Comparison of ENCODE assay signal across 11 cellular contexts in genomic region chr9:100350188-100350587, GRCh38. TPM values are rescaled to one million over a fixed set of nuclear protein-coding genes. Genes with fewer than 3 reads are reported as not detected.
A peak's percentile ranks its signal among the peaks of the same experiment; 100 is the strongest.
DNase-seq lines count a peak whose midpoint lies in the region; ATAC-seq, FAIRE-seq and TF ChIP-seq lines count a peak whose summit lies in the region.
"Had no signal": no experiment of that assay in that cellular context is flagged by ENCODE, and none has a peak within 500 bp of the region (broad histone marks: within the 10 kb centered on the region; RNA-seq: fewer than 3 reads in every experiment).

No MANE protein-coding gene starts in this region.

- peaks cover 48% of the 10 kb centered on the region for H3K4me1 Mint-ChIP-seq in stimulated activated naive CD8-positive, alpha-beta T cell treated with anti-CD3 and anti-CD28 coated beads, Interleukin-15, amount 100 ng/mL, for 72 hours

- H3K4me1 ChIP-seq in HepG2 (ENCODE audit: insufficient read depth, low read length), result peaks cover 51% of the 10 kb centered on the region
- H3K4me1 ChIP-seq in right lobe of liver, result peaks cover 0 to 10% (median 4%) of the 10 kb centered on the region in 4 donors
- H3K4me1 ChIP-seq in OCI-LY3 (ENCODE audit: low read length), result peaks cover 21% of the 10 kb centered on the region
- H3K4me1 ChIP-seq in ectodermal cell (ENCODE audit: control insufficient read depth, insufficient read depth, low read length), result peaks cover 11% of the 10 kb centered on the region

- FAIRE-seq in HepG2 (lab: Jason Lieb, UNC) (no peak), RCC 7860 (lab: Jason Lieb, UNC) (no peak), H54 (lab: Jason Lieb, UNC) (no peak)

- POLR2A ChIA-PET in HepG2 (lab: Yijun Ruan, JAX), result interaction anchor here (0.5 to 3.7 kb wide), 5 partner anchors 30 to 244 kb away, joined by 3 to 12 read pairs (median 3); partner anchors contain the start of gene MSANTD3

- H3K27me3 ChIP-seq in HepG2 (ENCODE audit: control insufficient read depth in 1 of 2, insufficient read depth in 2 of 2, low read length in 2 of 2) (no peaks in the 10 kb centered on the region; a peak in 1 of 5 replicates), right lobe of liver (no peaks in the 10 kb centered on the region), OCI-LY3 (ENCODE audit: low read depth, low read length) (no peaks in the 10 kb centered on the region), ectodermal cell (ENCODE audit: control insufficient read depth, insufficient read depth, low read length, poor library complexity, severe bottlenecking) (no peaks in the 10 kb centered on the region)
- H3K27me3 ChIP-seq: vagina had no signal

- H4K20me1 ChIP-seq in HepG2 (ENCODE audit: insufficient read depth, low read length) (peaks cover 40% of the 10 kb centered on the region), OCI-LY3 (ENCODE audit: insufficient read depth, low read length) (peaks cover 55% of the 10 kb centered on the region)

- H3K36me3 ChIP-seq in HepG2 (replicated peaks in 1 of 2; ENCODE audit: control insufficient read depth in 1 of 2, insufficient read depth in 2 of 2, low read length in 2 of 2) (peaks cover 4 to 24% of the 10 kb centered on the region in 2 experiments), right lobe of liver (peaks cover 0 to 7% (median under 1%) of the 10 kb centered on the region in 4 donors), OCI-LY3 (replicated peaks; ENCODE audit: low read depth, low read length) (peaks cover 20% of the 10 kb centered on the region), ectodermal cell (ENCODE audit: control insufficient read depth, insufficient read depth, low read length) (peaks cover 4% of the 10 kb centered on the region)
- H3K36me3 ChIP-seq: vagina had no signal

- peak overlapping the region; percentile 1 to 19 for H3K4me3 Mint-ChIP-seq in stimulated activated naive CD8-positive, alpha-beta T cell treated with anti-CD3 and anti-CD28 coated beads, Interleukin-15, amount 100 ng/mL, for 72 hours

- TF ChIP-seq RAD21 in HepG2 (CRISPR knock-in tag; IDR thresholded peaks at IDR 0.05), result no peak

- H3K27ac Mint-ChIP-seq in stimulated activated naive CD8-positive, alpha-beta T cell treated with anti-CD3 and anti-CD28 coated beads, Interleukin-15, amount 100 ng/mL, for 72 hours, result no peak overlapping the region

- H3K9ac ChIP-seq in HepG2 (ENCODE audit: insufficient read depth, low read depth, low read length) (peak overlapping the region; percentile 53; the same call in 1 of the 2 replicates), OCI-LY3 (ENCODE audit: low read length) (no peak overlapping the region)

- peaks cover 11 to 12% of the 10 kb centered on the region in 2 donors for H3K9me3 Mint-ChIP-seq in stimulated activated naive CD8-positive, alpha-beta T cell treated with anti-CD3 and anti-CD28 coated beads, Interleukin-15, amount 100 ng/mL, for 72 hours

- intact Hi-C loops in HepG2 (cut with micrococcal nuclease; ENCODE audit: unreplicated experiment), result loop anchor here (5.0 kb wide), 2 partner anchors 62 to 77 kb away; partner anchors contain the start of gene MSANTD3
- intact Hi-C loops in right lobe of liver (cut with DNase I), result no loop called here

- H3K27me3 Mint-ChIP-seq in stimulated activated naive CD8-positive, alpha-beta T cell treated with anti-CD3 and anti-CD28 coated beads, Interleukin-15, amount 100 ng/mL, for 72 hours, result no peaks in the 10 kb centered on the region

- WGBS in HepG2 (ENCODE audit: low lambda C conversion rate), result 76% methylated on average over 1 of the region's 1 CpG
- 100% methylated on average over 1 of the region's 1 CpG for WGBS in right lobe of liver (ENCODE audit: insufficient coverage, low coverage, low lambda C conversion rate, missing lambda C conversion rate)
- 84 to 91% methylated on average over 1 of the region's 1 CpG for WGBS in ectodermal cell, 2 experiments

- H2AFZ ChIP-seq in HepG2 (ENCODE audit: low read length), result no peak overlapping the region
- no peak overlapping the region for H2AFZ ChIP-seq in OCI-LY3 (ENCODE audit: low read depth, low read length)

- BruUV-seq in HepG2 (replicated peaks; lab: Mats Ljungman, UMichigan), result no TSS peak

- TF ChIP-seq EP300 in HepG2 (IDR thresholded peaks at IDR 0.05; ENCODE audit: low read depth in 2 of 2, low read length in 2 of 2) (no peak), HepG2 (CRISPR knock-in tag; IDR thresholded peaks at IDR 0.05; ENCODE audit: borderline replicate concordance) (no peak)

- in situ Hi-C loops in HepG2 (cut with HindIII; ENCODE audit: extremely low pct_ligation_motif_present, low pct_unique_long_range_greater_than_20kb), result loop anchor here (5.0 kb wide), 1 partner anchor 77 kb away; the partner anchor contains the start of gene MSANTD3

- H3K27ac ChIP-seq in HepG2 (ENCODE audit: extremely low read length, insufficient read depth, low read length), result no peak overlapping the region
- H3K27ac ChIP-seq in right lobe of liver, result no peak overlapping the region
- no peak overlapping the region for H3K27ac ChIP-seq in OCI-LY3 (ENCODE audit: low read length)
- H3K27ac ChIP-seq in ectodermal cell (ENCODE audit: insufficient read depth, low read depth, low read length, poor library complexity, severe bottlenecking), result no peak overlapping the region
- H3K27ac ChIP-seq: vagina had no signal

- TF ChIP-seq POLR2A in HepG2 (IDR thresholded peaks at IDR 0.05; ENCODE audit: insufficient read depth in 1 of 2, low read depth in 2 of 2, low read length in 2 of 2), result no peak
- no peak for TF ChIP-seq POLR2A in right lobe of liver (IDR thresholded peaks at IDR 0.05)
- TF ChIP-seq POLR2A in H54 (IDR thresholded peaks at IDR 0.05; ENCODE audit: low read depth, low read length), result no peak

- TF ChIP-seq CTCF in HepG2 (CRISPR knock-in tag; IDR thresholded peaks at IDR 0.05) (no peak), right lobe of liver (IDR thresholded peaks at IDR 0.05) (no peak), OCI-LY3 (IDR thresholded peaks at IDR 0.05; ENCODE audit: low read depth, low read length) (no peak)

- H3K4me3 ChIP-seq in HepG2 (replicated peaks in 1 of 3; ENCODE audit: insufficient read depth in 1 of 3, low read depth in 2 of 3, low read length in 3 of 3), result peak overlapping the region; percentile 58 to 86 (median 60); a peak in 5 of 6 replicates
- H3K4me3 ChIP-seq in right lobe of liver, result no peak overlapping the region
- H3K4me3 ChIP-seq in OCI-LY3 (ENCODE audit: low read length), result no peak overlapping the region
- peak overlapping the region; percentile 4 for H3K4me3 ChIP-seq in ectodermal cell (ENCODE audit: insufficient read depth, low read depth, low read length)
- H3K4me3 ChIP-seq: vagina had no signal

- H3K4me2 ChIP-seq in HepG2 (ENCODE audit: low read depth, low read length), result peak overlapping the region; percentile 95
- peak overlapping the region; percentile 98; the same call in 1 of the 2 replicates for H3K4me2 ChIP-seq in OCI-LY3 (ENCODE audit: low read length)

- 0 out of 2 replicates have a peak, but pooled peaks cover 4% of the 10 kb centered on the region for H3K9me3 ChIP-seq in HepG2 (ENCODE audit: low read length)
- H3K9me3 ChIP-seq in right lobe of liver, result no peaks in the 10 kb centered on the region
- no peaks in the 10 kb centered on the region for H3K9me3 ChIP-seq in OCI-LY3 (ENCODE audit: insufficient read depth, low read length)
- no peaks in the 10 kb centered on the region for H3K9me3 ChIP-seq in ectodermal cell (ENCODE audit: control insufficient read depth, low read length)
- H3K9me3 ChIP-seq: vagina had no signal

- ATAC-seq in HepG2 (no peak), right lobe of liver (no peak)
- ATAC-seq in stimulated activated naive CD8-positive, alpha-beta T cell treated with anti-CD3 and anti-CD28 coated beads, Interleukin-15, amount 100 ng/mL, for 72 hours, result no peak
- ATAC-seq: left lobe of liver had no signal

- DNase-seq in HepG2 (ENCODE audit: low spot score), result no peak
- no peak for DNase-seq in right lobe of liver
- DNase-seq in stimulated activated naive CD8-positive, alpha-beta T cell treated with anti-CD3 and anti-CD28 coated beads, Interleukin-15, amount 100 ng/mL, for 72 hours, result no peak
- DNase-seq in RCC 7860 (ENCODE audit: low spot score), result no peak
- DNase-seq in H54 (ENCODE audit: insufficient read length, low spot score), result no peak
- no peak for DNase-seq in foreskin melanocyte
- DNase-seq: NCI-H226 had no signal

- CTCF ChIA-PET in HepG2 (lab: Yijun Ruan, JAX; ENCODE audit: low intra/inter-chr PET ratio, low total read pairs), result no interaction called here

- peaks cover 80% of the 10 kb centered on the region for H3K79me2 ChIP-seq in HepG2 (ENCODE audit: insufficient read depth, low read length)
- H3K79me2 ChIP-seq in OCI-LY3 (ENCODE audit: low read length), result peaks cover 85% of the 10 kb centered on the region

TF ChIP-seq in HepG2, 621 proteins besides CTCF, POLR2A, EP300 and RAD21 (continues in another document):
- TF ChIP-seq MATR3 (CRISPR knock-in tag; IDR thresholded peaks at IDR 0.05), result no peak
- no peak for TF ChIP-seq DNMT3B (CRISPR knock-in tag; conservative IDR thresholded peaks at IDR 0.05)

RNA-seq across cellular contexts. Expression of gene TEX10, which starts 2.6 kb away (rescaled TPM):
- total RNA-seq in HepG2 (2016; rRNA removed; fragmentation: Illumina TruSeq; extraction: Trizol) (38.7 and 50.2 TPM in 2 replicates), right lobe of liver (1 to 10 TPM; 2.5 to 6.4 (median 5.0) TPM)
- total RNA-seq in HepG2 (2016; cell fraction: cytosol; rRNA removed; fragmentation: Illumina TruSeq; extraction: Trizol; ENCODE audit: low read depth), result 14.0 and 19.4 TPM in 2 replicates
- 38.8 and 49.0 TPM in 2 replicates for total RNA-seq in HepG2 (2016; cell fraction: insoluble cytoplasmic fraction; rRNA removed; fragmentation: Illumina TruSeq; extraction: Trizol)
- 23.9 and 33.2 TPM in 2 replicates for total RNA-seq in HepG2 (2016; cell fraction: membrane; rRNA removed; fragmentation: Illumina TruSeq; extraction: Trizol)
- 39.3 and 43.5 TPM in 2 replicates for total RNA-seq in HepG2 (2016; cell fraction: nucleus; rRNA removed; fragmentation: Illumina TruSeq; extraction: Trizol)
- polyA plus RNA-seq in HepG2 (2011; rRNA removed), result 13.5 and 18.1 TPM in 2 replicates
- polyA plus RNA-seq in HepG2 (2011; cell fraction: cytosol; rRNA removed), result 8.0 and 11.3 TPM in 2 replicates
- 14.7 and 17.6 TPM in 2 replicates for polyA plus RNA-seq in HepG2 (2011; cell fraction: nucleus; rRNA removed)
- polyA plus RNA-seq in HepG2 (2012), result 13.9 and 16.3 TPM in 2 replicates
- 1.5 and 1.8 TPM in 2 replicates for polyA plus RNA-seq in HepG2 (2016; cell fraction: cytosol; fragmentation: Illumina TruSeq; extraction: Trizol; ENCODE audit: low read depth)
- 28.6 and 28.7 TPM in 2 replicates for polyA plus RNA-seq in HepG2 (2016; cell fraction: insoluble cytoplasmic fraction; fragmentation: Illumina TruSeq; extraction: Trizol; ENCODE audit: low read depth)
- polyA plus RNA-seq in HepG2 (2016; cell fraction: membrane; fragmentation: Illumina TruSeq; extraction: Trizol; ENCODE audit: low read depth), result 2.3 and 3.2 TPM in 2 replicates
- polyA plus RNA-seq in HepG2 (2016; cell fraction: nucleus; fragmentation: Illumina TruSeq; extraction: Trizol; ENCODE audit: insufficient read depth, low read depth), result 28.1 and 32.8 TPM in 2 replicates
- 14.4 and 24.2 TPM in 2 replicates for polyA minus RNA-seq in HepG2 (2011; rRNA and poly(A)+ RNA removed; ENCODE audit: low replicate concordance)
- 12.3 and 12.7 TPM in 2 replicates for polyA minus RNA-seq in HepG2 (2011; cell fraction: cytosol; rRNA and poly(A)+ RNA removed)
- polyA minus RNA-seq in HepG2 (2011; cell fraction: nucleus; rRNA and poly(A)+ RNA removed), result 70.5 and 70.8 TPM in 2 replicates
- 50.5 TPM for polyA plus RNA-seq in ectodermal cell (2013, experiment 1 of 4)
- 59.9 TPM for polyA plus RNA-seq in ectodermal cell (2013, experiment 2 of 4)
- 41.4 TPM for polyA plus RNA-seq in ectodermal cell (2013, experiment 3 of 4)
- polyA plus RNA-seq in ectodermal cell (2013, experiment 4 of 4), result 38.2 TPM

Comparison
In these comparisons a context has a peak if more than half of its experiments do, and no peak if none do; other contexts are left out.
1. H3K4me3 ChIP-seq: peak in HepG2 (3 of 3) and ectodermal cell (single experiment); none in right lobe of liver (0 of 3) and OCI-LY3 (single experiment).